1 cellular context compared by ENCODE assay signal in the genomic region with DNA sequence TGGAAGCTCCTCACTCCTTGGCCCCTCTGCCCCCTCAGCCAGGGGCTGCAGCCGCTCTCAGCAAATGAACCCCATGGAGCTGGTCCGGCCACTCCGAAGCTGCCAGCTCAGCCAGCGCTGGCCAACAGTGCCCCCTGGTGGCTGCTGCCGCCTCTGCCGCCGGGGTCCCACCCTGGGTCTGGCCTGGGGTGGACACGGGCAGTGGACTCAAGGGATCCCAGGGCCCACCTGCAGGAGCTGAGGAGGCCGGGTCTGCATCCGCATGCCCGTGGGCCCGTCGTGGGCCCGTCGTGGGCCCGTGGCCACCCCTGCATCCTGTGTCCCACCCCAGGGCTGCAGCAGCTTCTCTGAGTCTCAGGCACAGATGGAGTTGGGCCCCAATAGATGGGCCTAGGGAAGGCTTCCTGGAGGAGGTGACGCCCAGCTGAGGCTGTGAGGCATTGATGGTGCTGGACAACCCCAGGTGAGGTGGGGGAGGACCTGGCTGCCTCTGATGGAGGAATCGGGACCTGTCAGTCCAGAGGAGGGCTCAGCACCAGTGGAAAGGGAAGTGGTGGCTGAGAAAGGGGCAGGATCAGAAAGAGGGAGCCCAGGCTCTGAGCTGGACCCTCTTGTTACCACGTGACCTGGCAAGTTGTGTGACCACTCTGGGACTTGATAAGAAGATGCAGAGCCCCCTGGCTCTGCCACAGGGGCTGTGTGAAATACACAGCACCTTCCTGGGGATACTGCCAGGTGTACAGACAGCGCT.
TF ChIP-seq lines count a peak whose summit lies in the region.

No MANE protein-coding gene starts in this region.

TF ChIP-seq in HepG2, 621 proteins besides CTCF, POLR2A, EP300 and RAD21 (continued from another document):
- TF ChIP-seq, protein P1, sequence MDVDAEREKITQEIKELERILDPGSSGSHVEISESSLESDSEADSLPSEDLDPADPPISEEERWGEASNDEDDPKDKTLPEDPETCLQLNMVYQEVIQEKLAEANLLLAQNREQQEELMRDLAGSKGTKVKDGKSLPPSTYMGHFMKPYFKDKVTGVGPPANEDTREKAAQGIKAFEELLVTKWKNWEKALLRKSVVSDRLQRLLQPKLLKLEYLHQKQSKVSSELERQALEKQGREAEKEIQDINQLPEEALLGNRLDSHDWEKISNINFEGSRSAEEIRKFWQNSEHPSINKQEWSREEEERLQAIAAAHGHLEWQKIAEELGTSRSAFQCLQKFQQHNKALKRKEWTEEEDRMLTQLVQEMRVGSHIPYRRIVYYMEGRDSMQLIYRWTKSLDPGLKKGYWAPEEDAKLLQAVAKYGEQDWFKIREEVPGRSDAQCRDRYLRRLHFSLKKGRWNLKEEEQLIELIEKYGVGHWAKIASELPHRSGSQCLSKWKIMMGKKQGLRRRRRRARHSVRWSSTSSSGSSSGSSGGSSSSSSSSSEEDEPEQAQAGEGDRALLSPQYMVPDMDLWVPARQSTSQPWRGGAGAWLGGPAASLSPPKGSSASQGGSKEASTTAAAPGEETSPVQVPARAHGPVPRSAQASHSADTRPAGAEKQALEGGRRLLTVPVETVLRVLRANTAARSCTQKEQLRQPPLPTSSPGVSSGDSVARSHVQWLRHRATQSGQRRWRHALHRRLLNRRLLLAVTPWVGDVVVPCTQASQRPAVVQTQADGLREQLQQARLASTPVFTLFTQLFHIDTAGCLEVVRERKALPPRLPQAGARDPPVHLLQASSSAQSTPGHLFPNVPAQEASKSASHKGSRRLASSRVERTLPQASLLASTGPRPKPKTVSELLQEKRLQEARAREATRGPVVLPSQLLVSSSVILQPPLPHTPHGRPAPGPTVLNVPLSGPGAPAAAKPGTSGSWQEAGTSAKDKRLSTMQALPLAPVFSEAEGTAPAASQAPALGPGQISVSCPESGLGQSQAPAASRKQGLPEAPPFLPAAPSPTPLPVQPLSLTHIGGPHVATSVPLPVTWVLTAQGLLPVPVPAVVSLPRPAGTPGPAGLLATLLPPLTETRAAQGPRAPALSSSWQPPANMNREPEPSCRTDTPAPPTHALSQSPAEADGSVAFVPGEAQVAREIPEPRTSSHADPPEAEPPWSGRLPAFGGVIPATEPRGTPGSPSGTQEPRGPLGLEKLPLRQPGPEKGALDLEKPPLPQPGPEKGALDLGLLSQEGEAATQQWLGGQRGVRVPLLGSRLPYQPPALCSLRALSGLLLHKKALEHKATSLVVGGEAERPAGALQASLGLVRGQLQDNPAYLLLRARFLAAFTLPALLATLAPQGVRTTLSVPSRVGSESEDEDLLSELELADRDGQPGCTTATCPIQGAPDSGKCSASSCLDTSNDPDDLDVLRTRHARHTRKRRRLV (CRISPR knock-in tag; IDR thresholded peaks at IDR 0.05), result no peak
- no peak for TF ChIP-seq ZNF329 (CRISPR knock-in tag; IDR thresholded peaks at IDR 0.05; ENCODE audit: low read depth)
- TF ChIP-seq PHF8 (CRISPR knock-in tag; IDR thresholded peaks at IDR 0.05), result no peak
- TF ChIP-seq ZNF296 (CRISPR knock-in tag; conservative IDR thresholded peaks at IDR 0.05), result no peak
- no peak for TF ChIP-seq ZSCAN25 (CRISPR knock-in tag; IDR thresholded peaks at IDR 0.05)
- no peak for TF ChIP-seq KMT2B (CRISPR knock-in tag; IDR thresholded peaks at IDR 0.05)
- no peak for TF ChIP-seq KAT8 (CRISPR knock-in tag; IDR thresholded peaks at IDR 0.05)
- no peak for TF ChIP-seq ELF4 (CRISPR knock-in tag; IDR thresholded peaks at IDR 0.05; ENCODE audit: borderline replicate concordance)
- TF ChIP-seq FIP1L1 (IDR thresholded peaks at IDR 0.05; ENCODE audit: borderline replicate concordance, insufficient read depth, low read depth, low read length), result no peak
- 0 out of 2 replicates have a peak, but pooled peaks have one; percentile 27 for TF ChIP-seq FOSL2 (CRISPR knock-in tag; IDR thresholded peaks at IDR 0.05)
- peak; percentile 54; the same call in 1 of the 2 replicates for TF ChIP-seq ZNF605 (CRISPR knock-in tag; IDR thresholded peaks at IDR 0.05)
- no peak for TF ChIP-seq KDM1A (CRISPR knock-in tag; IDR thresholded peaks at IDR 0.05)
- TF ChIP-seq, protein P2, sequence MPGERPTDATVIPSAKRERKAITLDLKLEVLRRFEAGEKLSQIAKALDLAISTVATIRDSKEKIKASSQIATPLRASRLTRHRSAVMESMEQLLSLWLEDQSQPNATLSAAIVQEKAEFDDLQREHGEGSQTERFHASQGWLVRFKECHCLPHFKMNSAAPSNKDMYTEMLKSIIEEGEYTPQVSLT (CRISPR knock-in tag; IDR thresholded peaks at IDR 0.05; ENCODE audit: borderline replicate concordance, low read depth), result no peak
- TF ChIP-seq MIER3 (CRISPR knock-in tag; IDR thresholded peaks at IDR 0.05; ENCODE audit: borderline replicate concordance), result no peak
- TF ChIP-seq ZKSCAN5 (CRISPR knock-in tag; IDR thresholded peaks at IDR 0.05), result no peak
- no peak for TF ChIP-seq ARHGAP35 (CRISPR knock-in tag; IDR thresholded peaks at IDR 0.05; ENCODE audit: borderline replicate concordance)
- no peak for TF ChIP-seq IKZF4 (CRISPR knock-in tag; IDR thresholded peaks at IDR 0.05; ENCODE audit: borderline replicate concordance, low read depth, not compliant biosample characterization)
